ENCODE assay signal across 38 cellular contexts in genomic region chr14:87847216-87847615, GRCh38.
"Had no signal": no experiment of that assay in that cellular context is flagged by ENCODE, and none has a peak within 500 bp of the region (broad histone marks: within the 10 kb centered on the region; RNA-seq: fewer than 3 reads in every experiment).

No MANE protein-coding gene starts in this region.

- DNase-seq: activated B cell treated with CpG ODN at 0.5 μM for 24 hours; activated CD4-positive, alpha-beta memory T cell treated with anti-CD3 and anti-CD28 coated beads for 36 hours; activated CD4-positive, alpha-beta T cell treated with anti-CD3 and anti-CD28 coated beads for 4 hours; activated CD4-positive, alpha-beta T cell treated with anti-CD3 and anti-CD28 coated beads, Interleukin-2, amount 50 U/mL, for 1 hour; activated CD4-positive, CD25-positive, alpha-beta regulatory T cell treated with anti-CD3 and anti-CD28 coated beads, Interleukin-2, amount 50 U/mL, for 72 hours; activated CD8-positive, alpha-beta memory T cell treated with anti-CD3 and anti-CD28 coated beads for 24 hours; activated CD8-positive, alpha-beta memory T cell treated with anti-CD3 and anti-CD28 coated beads, Interleukin-2, amount 10 ng/mL, durations not matched to agents 7 days and 5 days; activated CD8-positive, alpha-beta memory T cell treated with anti-CD3 and anti-CD28 coated beads, Interleukin-2, amount 50 U/mL, for 48 hours; activated effector memory CD4-positive, alpha-beta T cell treated with Interleukin-2 at 50 U/mL for 16 hours; activated naive CD4-positive, alpha-beta T cell treated with anti-CD3 and anti-CD28 coated beads, Interleukin-2, amount 10 ng/mL, durations not matched to agents 7 days and 5 days; activated naive CD8-positive, alpha-beta T cell treated with anti-CD3 and anti-CD28 coated beads, Interleukin-2, amount 50 U/mL, for 24 hours; activated T-cell treated with anti-CD3 and anti-CD28 coated beads, Interleukin-2, amount 50 U/mL, for 48 hours; anterior cingulate cortex; Kasumi-1; KG1; MG63; NCI-H1048; NCI-H1105 treated with DMSO at 0.1 percent for 48 hours; NCI-H1436; NCI-H1694 treated with DMSO at 0.1 percent for 48 hours; NCI-H2029 treated with DMSO at 0.1 percent for 48 hours; NCI-H2107; NCI-H2171; NCI-H226; NCI-H446 treated with DMSO at 0.1 percent for 48 hours; NCI-H524; NCI-H69; SIG-M5; T-helper 1 cell; T-helper 2 cell; T-helper 9 cell had no signal

- H3K4me1 Mint-ChIP-seq: activated B cell treated with CpG ODN at 0.5 μM for 24 hours; activated CD8-positive, alpha-beta memory T cell treated with anti-CD3 and anti-CD28 coated beads, Interleukin-2, amount 10 ng/mL, durations not matched to agents 7 days and 5 days; activated naive CD4-positive, alpha-beta T cell treated with anti-CD3 and anti-CD28 coated beads, Interleukin-2, amount 10 ng/mL, durations not matched to agents 7 days and 5 days; activated naive CD8-positive, alpha-beta T cell treated with anti-CD3 and anti-CD28 coated beads, Interleukin-2, amount 50 U/mL, for 24 hours; brain had no signal

- H3K9me3 ChIP-seq: MG63 had no signal

- ATAC-seq: activated CD8-positive, alpha-beta memory T cell treated with anti-CD3 and anti-CD28 coated beads, Interleukin-2, amount 10 ng/mL, durations not matched to agents 7 days and 5 days; activated naive CD8-positive, alpha-beta T cell treated with anti-CD3 and anti-CD28 coated beads, Interleukin-2, amount 50 U/mL, for 24 hours; Panc1; Right ventricle myocardium inferior; SK-N-SH treated with all-trans-retinoic acid at 6 μM for 48 hours had no signal

- H3K27ac Mint-ChIP-seq: activated B cell treated with CpG ODN at 0.5 μM for 24 hours; activated CD4-positive, alpha-beta memory T cell treated with anti-CD3 and anti-CD28 coated beads for 36 hours; activated CD8-positive, alpha-beta memory T cell treated with anti-CD3 and anti-CD28 coated beads, Interleukin-2, amount 10 ng/mL, durations not matched to agents 7 days and 5 days; activated naive CD4-positive, alpha-beta T cell treated with anti-CD3 and anti-CD28 coated beads, Interleukin-2, amount 10 ng/mL, durations not matched to agents 7 days and 5 days; activated naive CD8-positive, alpha-beta T cell; activated naive CD8-positive, alpha-beta T cell treated with anti-CD3 and anti-CD28 coated beads, Interleukin-2, amount 50 U/mL, for 24 hours; brain had no signal

- H3K36me3 Mint-ChIP-seq: activated CD4-positive, alpha-beta memory T cell treated with anti-CD3 and anti-CD28 coated beads for 36 hours; activated CD8-positive, alpha-beta memory T cell treated with anti-CD3 and anti-CD28 coated beads, Interleukin-2, amount 10 ng/mL, durations not matched to agents 7 days and 5 days; activated naive CD4-positive, alpha-beta T cell treated with anti-CD3 and anti-CD28 coated beads, Interleukin-2, amount 10 ng/mL, durations not matched to agents 7 days and 5 days; activated naive CD8-positive, alpha-beta T cell; brain had no signal

- H3K27me3 ChIP-seq: cardiac muscle cell, MG63 had no signal

- H3K36me3 ChIP-seq: cardiac muscle cell, MG63 had no signal

- H3K4me3 ChIP-seq: cardiac muscle cell, MG63 had no signal

- H3K4me3 Mint-ChIP-seq: activated B cell treated with CpG ODN at 0.5 μM for 24 hours; activated CD4-positive, alpha-beta memory T cell treated with anti-CD3 and anti-CD28 coated beads for 36 hours; activated CD8-positive, alpha-beta memory T cell treated with anti-CD3 and anti-CD28 coated beads, Interleukin-2, amount 10 ng/mL, durations not matched to agents 7 days and 5 days; activated naive CD4-positive, alpha-beta T cell treated with anti-CD3 and anti-CD28 coated beads, Interleukin-2, amount 10 ng/mL, durations not matched to agents 7 days and 5 days; activated naive CD8-positive, alpha-beta T cell; activated naive CD8-positive, alpha-beta T cell treated with anti-CD3 and anti-CD28 coated beads, Interleukin-2, amount 50 U/mL, for 24 hours; brain had no signal

- H3K9me3 Mint-ChIP-seq: activated B cell treated with CpG ODN at 0.5 μM for 24 hours; activated CD4-positive, alpha-beta memory T cell treated with anti-CD3 and anti-CD28 coated beads for 36 hours; activated naive CD4-positive, alpha-beta T cell treated with anti-CD3 and anti-CD28 coated beads, Interleukin-2, amount 10 ng/mL, durations not matched to agents 7 days and 5 days; activated naive CD8-positive, alpha-beta T cell treated with anti-CD3 and anti-CD28 coated beads, Interleukin-2, amount 50 U/mL, for 24 hours had no signal

- H3K27me3 Mint-ChIP-seq: activated CD4-positive, alpha-beta memory T cell treated with anti-CD3 and anti-CD28 coated beads for 36 hours; activated naive CD4-positive, alpha-beta T cell treated with anti-CD3 and anti-CD28 coated beads, Interleukin-2, amount 10 ng/mL, durations not matched to agents 7 days and 5 days; brain had no signal

- H3K27ac ChIP-seq: cardiac muscle cell, VCaP had no signal
